Comparison of ENCODE assay signal across 8 cellular contexts in genomic region chr21:44874240-44874496, GRCh38. TPM values are rescaled to one million over a fixed set of nuclear protein-coding genes. Genes with fewer than 3 reads are reported as not detected.
DNase-seq lines count a peak whose midpoint lies in the region; ATAC-seq, FAIRE-seq and TF ChIP-seq lines count a peak whose summit lies in the region.

No MANE protein-coding gene starts in this region.

- peak overlapping the region; percentile 92 for H3K9ac ChIP-seq in GM12878 (ENCODE audit: control insufficient read depth, insufficient read depth, low read length)

- CTCF ChIA-PET in CD8-positive, alpha-beta T cell (lab: Charles Lee) = interaction anchor here (0.6 to 5.0 kb wide), 9 partner anchors 21 to 851 kb away, joined by 3 to 42 read pairs (median 4); partner anchors contain the start of gene UBE2G2
- CTCF ChIA-PET in GM12878 (lab: Yijun Ruan, JAX) = interaction anchor here (1.4 to 7.4 kb wide), 6 partner anchors 28 to 81 kb away, joined by 3 to 67 read pairs (median 10); partner anchors contain the start of genes SUMO3 and UBE2G2

- peaks cover 37% of the 10 kb centered on the region for H3K4me1 ChIP-seq in CD8-positive, alpha-beta T cell (ENCODE audit: insufficient read depth, low read length)
- H3K4me1 ChIP-seq in GM12878 (ENCODE audit: control insufficient read depth, insufficient read depth, low read length) (peaks cover 20% of the 10 kb centered on the region), mesodermal cell (ENCODE audit: control insufficient read depth, insufficient read depth, low read length, poor library complexity, severe bottlenecking) (peaks cover 18% of the 10 kb centered on the region), vagina (peaks cover 57% of the 10 kb centered on the region)

- SMC1A ChIA-PET in GM12878 (lab: Charles Lee; ENCODE audit: uncharacterized antibody, unreplicated experiment) = interaction anchor here (0.7 to 4.7 kb wide), 7 partner anchors 7 to 81 kb away, joined by 3 to 31 read pairs (median 4); no protein-coding TSS in a partner anchor

- peak overlapping the region; percentile 64 for H3K4me2 ChIP-seq in GM12878 (ENCODE audit: control insufficient read depth, insufficient read depth)

- WGBS in GM12878 (ENCODE audit: insufficient coverage, insufficient replicate concordance, low lambda C conversion rate, missing lambda C conversion rate) = 0% methylated on average over 20 of the region's 20 CpGs
- 0% methylated on average over 4 to 12 of the region's 20 CpGs for WGBS in mesodermal cell (ENCODE audit: insufficient coverage in 2 of 2), 2 experiments

- TF ChIP-seq POLR2A in GM12878 (IDR thresholded peaks at IDR 0.05; ENCODE audit: low read depth, low read length) (no peak), vagina (IDR thresholded peaks at IDR 0.05) (no peak)

- no peaks in the 10 kb centered on the region for H3K9me3 Mint-ChIP-seq in CD8-positive, alpha-beta T cell

- in situ Hi-C loops in GM12878 (cut with MboI) = no loop called here

- DNase-seq in CD8-positive, alpha-beta T cell = no peak
- DNase-seq in GM12878 (ENCODE audit: low read depth, low spot score) (no peak), vagina (ENCODE audit: extremely low spot score in 2 of 2) (no peak), hippocampal formation (lab: John Stamatoyannopoulos, UW) (no peak)

- H4K20me1 ChIP-seq in GM12878 (ENCODE audit: control insufficient read depth, insufficient read depth) = peaks cover 8% of the 10 kb centered on the region

- no peaks in the 10 kb centered on the region for H3K36me3 ChIP-seq in CD8-positive, alpha-beta T cell (ENCODE audit: insufficient read depth, low read length)
- H3K36me3 ChIP-seq in GM12878 (ENCODE audit: control insufficient read depth in 2 of 2, insufficient read depth in 2 of 2, low read length in 1 of 2) (no peaks in the 10 kb centered on the region), mesodermal cell (ENCODE audit: control insufficient read depth, insufficient read depth, low read length) (peaks cover 5% of the 10 kb centered on the region), vagina (no peaks in the 10 kb centered on the region)

- peak overlapping the region; percentile 76 for H3K4me3 ChIP-seq in CD8-positive, alpha-beta T cell (ENCODE audit: low read depth, low read length)
- H3K4me3 ChIP-seq in GM12878 (peak overlapping the region; percentile 77), mesodermal cell (ENCODE audit: extremely low read depth, insufficient read depth, low read length, poor library complexity, severe bottlenecking) (peak overlapping the region; percentile 94), vagina (peak overlapping the region; percentile 79 to 88)

- no peaks in the 10 kb centered on the region for H3K27me3 Mint-ChIP-seq in CD8-positive, alpha-beta T cell (ENCODE audit: low read depth)

- H3K79me2 ChIP-seq in GM12878 (ENCODE audit: control insufficient read depth, insufficient read depth, low read length) = peaks cover 40% of the 10 kb centered on the region

- TSS peak; percentile 91 for BruUV-seq in GM12878 (replicated peaks; lab: Mats Ljungman, UMichigan)

- TF ChIP-seq CTCF in CD8-positive, alpha-beta T cell (IDR thresholded peaks at IDR 0.05) = no peak
- TF ChIP-seq CTCF in GM12878 (IDR thresholded peaks at IDR 0.05 in 2 of 3, conservative IDR thresholded peaks at IDR 0.05 in 1 of 3; ENCODE audit: control insufficient read depth in 2 of 3, extremely low read depth in 1 of 3, insufficient read depth in 1 of 3, low read depth in 3 of 3, low read length in 3 of 3) = no peak
- TF ChIP-seq CTCF in vagina (IDR thresholded peaks at IDR 0.05) = no peak

- FAIRE-seq in GM12878 (lab: Jason Lieb, UNC) = no peak

- no peaks in the 10 kb centered on the region for H3K27me3 ChIP-seq in CD8-positive, alpha-beta T cell (ENCODE audit: insufficient read depth, low read length)
- H3K27me3 ChIP-seq in GM12878 (replicated peaks in 1 of 2; ENCODE audit: control insufficient read depth in 2 of 2, insufficient read depth in 2 of 2, low read length in 1 of 2) = no peaks in the 10 kb centered on the region
- H3K27me3 ChIP-seq in vagina = no peaks in the 10 kb centered on the region

- H2AFZ ChIP-seq in GM12878 (ENCODE audit: control insufficient read depth, low read depth, low read length) = peak overlapping the region; percentile 70

- H3K36me3 Mint-ChIP-seq in CD8-positive, alpha-beta T cell = peaks cover 7% of the 10 kb centered on the region

- intact Hi-C loops in CD8-positive, alpha-beta T cell (cut with DNase I, micrococcal nuclease) = loop anchor here (1.0 to 5.0 kb wide), 10 partner anchors 19 to 1087 kb away; partner anchors contain the start of genes CFAP410 (in 2 of the 2), RRP1 (in 1 of the 2) and UBE2G2 (in 1 of the 2)
- intact Hi-C loops in GM12878 (cut with micrococcal nuclease; ENCODE audit: unreplicated experiment) = loop anchor here (2.0 to 5.0 kb wide), 3 partner anchors 57 to 72 kb away; partner anchors contain the start of genes SUMO3 and UBE2G2
- intact Hi-C loops in vagina (cut with DNase I) = loop anchor here (5.0 to 10.0 kb wide), 2 partner anchors 57 to 539 kb away; partner anchors contain the start of genes CFAP410 and SUMO3

- TF ChIP-seq EP300 in GM12878 (IDR thresholded peaks at IDR 0.05; ENCODE audit: borderline replicate concordance in 1 of 2, control insufficient read depth in 1 of 2, low read depth in 2 of 2, low read length in 2 of 2) = no peak

- H3K27ac Mint-ChIP-seq in CD8-positive, alpha-beta T cell = peak overlapping the region; percentile 91

- H3K27ac ChIP-seq in CD8-positive, alpha-beta T cell (ENCODE audit: low read depth, low read length) = peak overlapping the region; percentile 62
- H3K27ac ChIP-seq in GM12878 (ENCODE audit: control insufficient read depth, insufficient read depth) (peak overlapping the region; percentile 67), mesodermal cell (ENCODE audit: low read depth, low read length, severe bottlenecking) (peak overlapping the region; percentile 49), vagina (peak overlapping the region; percentile 90)

- peak; percentile 1 for ATAC-seq in CD8-positive, alpha-beta T cell
- ATAC-seq in HG03354 (IDR thresholded peaks at IDR 0.05; ENCODE audit: poor library complexity, severe bottlenecking, unreplicated experiment) (peak; percentile 2), GM12878 (no peak), HG03460 (IDR thresholded peaks at IDR 0.05; ENCODE audit: unreplicated experiment) (no peak), HG03095 (IDR thresholded peaks at IDR 0.05; ENCODE audit: unreplicated experiment) (no peak)

- POLR2A ChIA-PET in CD8-positive, alpha-beta T cell (lab: Charles Lee) = interaction anchor here (0.6 to 5.8 kb wide), 20 partner anchors 10 to 790 kb away, joined by 3 to 31 read pairs (median 4); partner anchors contain the start of genes KRTAP12-3, SLX9, SUMO3 and UBE2G2
- POLR2A ChIA-PET in GM12878 (lab: Charles Lee) = interaction anchor here (1.0 to 4.3 kb wide), 9 partner anchors 10 to 414 kb away, joined by 3 to 59 read pairs (median 4); partner anchors contain the start of genes POFUT2 and UBE2G2

- peak overlapping the region; percentile 93 for H3K4me3 Mint-ChIP-seq in CD8-positive, alpha-beta T cell

- peaks cover 47% of the 10 kb centered on the region for H3K4me1 Mint-ChIP-seq in CD8-positive, alpha-beta T cell (ENCODE audit: low read depth)

- RAD21 ChIA-PET in GM12878 (lab: Charles Lee; ENCODE audit: unreplicated experiment) = interaction anchor here (0.7 to 4.0 kb wide), 8 partner anchors 18 to 251 kb away, joined by 3 to 28 read pairs (median 6); partner anchors contain the start of genes SUMO3 and UBE2G2

- no peak for TF ChIP-seq RAD21 in GM12878 (IDR thresholded peaks at IDR 0.05; ENCODE audit: insufficient read depth, low read depth, low read length)

- H3K9me3 ChIP-seq in CD8-positive, alpha-beta T cell (ENCODE audit: low read length) = no peaks in the 10 kb centered on the region
- H3K9me3 ChIP-seq in GM12878 (replicated peaks; ENCODE audit: control insufficient read depth, insufficient read depth, low read length) = no peaks in the 10 kb centered on the region
- H3K9me3 ChIP-seq in mesodermal cell (ENCODE audit: control insufficient read depth, low read length) = no peaks in the 10 kb centered on the region
- no peaks in the 10 kb centered on the region for H3K9me3 ChIP-seq in vagina

RNA-seq across cellular contexts. Expression of gene PTTG1IP, which starts 0.7 kb away (rescaled TPM):
- 10 to 100 TPM; 71.0 to 73.3 TPM for total RNA-seq in CD8-positive, alpha-beta T cell
- 40.3 and 40.4 TPM in 2 replicates for total RNA-seq in GM12878 (2013; cell fraction: nucleolus; rRNA removed)
- total RNA-seq in GM12878 (2014; rRNA removed) (46.9 and 48.0 TPM in 2 replicates), GM12878 (2014; rRNA removed; fragmentation: Illumina TruSeq; extraction: Trizol) (30.2 and 33.4 TPM in 2 replicates), GM12878 (2021) (45.5 and 46.7 TPM in 2 replicates), vagina (165 TPM)
- polyA plus RNA-seq in GM12878 (2011; ENCODE audit: low read depth) = 19.6 TPM
- polyA plus RNA-seq in GM12878 (2011; rRNA removed) (44.2 and 49.2 TPM in 2 replicates), GM12878 (2014; fragmentation: Illumina TruSeq; extraction: Trizol) (33.2 and 33.8 TPM in 2 replicates), GM12878 (2014; fragmentation: Nextera tagmentation; extraction: Ambion mirVana) (10 to 100 TPM in 1 of 2 experiments, 1 to 10 TPM in 1; 2.4 to 10.4 TPM), GM12878 (2014; rRNA removed) (39.3 and 43.4 TPM in 2 replicates), GM12878 (2016; fragmentation: Nextera tagmentation; extraction: Ambion mirVana) (10 to 100 TPM; 49.5 to 56.4 TPM)
- 39.6 and 41.6 TPM in 2 replicates for polyA plus RNA-seq in GM12878 (2011; cell fraction: cytosol; rRNA removed)
- polyA plus RNA-seq in GM12878 (2011; cell fraction: nucleus; rRNA removed) = 46.1 and 56.8 TPM in 2 replicates
- 28.3 and 33.6 TPM in 2 replicates for polyA plus RNA-seq in GM12878 (2012)
- polyA minus RNA-seq in GM12878 (2011; rRNA and poly(A)+ RNA removed) = 19.2 and 29.2 TPM in 2 replicates
- 16.7 and 22.1 TPM in 2 replicates for polyA minus RNA-seq in GM12878 (2011; cell fraction: cytosol; rRNA and poly(A)+ RNA removed)
- polyA minus RNA-seq in GM12878 (2011; cell fraction: nucleus; rRNA and poly(A)+ RNA removed) = 11.8 and 15.6 TPM in 2 replicates
- 463 TPM for polyA plus RNA-seq in mesodermal cell (2013, experiment 1 of 2)
- polyA plus RNA-seq in mesodermal cell (2013, experiment 2 of 2) = 473 TPM

RNA-seq across cellular contexts. Expression of gene ITGB2, which starts 46.5 kb away (rescaled TPM):
- 100 to 1,000 TPM; 234 to 245 TPM for total RNA-seq in CD8-positive, alpha-beta T cell
- 316 and 431 TPM in 2 replicates for total RNA-seq in GM12878 (2013; cell fraction: nucleolus; rRNA removed)
- total RNA-seq in GM12878 (2014; rRNA removed) = 85.3 and 101 TPM in 2 replicates
- total RNA-seq in GM12878 (2014; rRNA removed; fragmentation: Illumina TruSeq; extraction: Trizol) = 25.2 and 31.3 TPM in 2 replicates
- 162 and 172 TPM in 2 replicates for total RNA-seq in GM12878 (2021)
- polyA plus RNA-seq in GM12878 (2011; ENCODE audit: low read depth) = 46.7 TPM
- polyA plus RNA-seq in GM12878 (2011; rRNA removed) = 31.3 and 57.2 TPM in 2 replicates
- polyA plus RNA-seq in GM12878 (2011; cell fraction: cytosol; rRNA removed) = 131 and 135 TPM in 2 replicates
- polyA plus RNA-seq in GM12878 (2011; cell fraction: nucleus; rRNA removed) = 271 and 308 TPM in 2 replicates
- polyA plus RNA-seq in GM12878 (2012) = 78.4 and 88.1 TPM in 2 replicates
- polyA plus RNA-seq in GM12878 (2014; fragmentation: Illumina TruSeq; extraction: Trizol) = 17.2 and 38.7 TPM in 2 replicates
- polyA plus RNA-seq in GM12878 (2014; fragmentation: Nextera tagmentation; extraction: Ambion mirVana) = 10 to 100 TPM in 1 of 2 experiments, 1 to 10 TPM in 1; 8.0 to 19.8 TPM
- polyA plus RNA-seq in GM12878 (2014; rRNA removed) = 60.6 and 67.5 TPM in 2 replicates
- 100 to 1,000 TPM; 120 to 128 TPM for polyA plus RNA-seq in GM12878 (2016; fragmentation: Nextera tagmentation; extraction: Ambion mirVana)
- polyA minus RNA-seq in GM12878 (2011; rRNA and poly(A)+ RNA removed) = 34.5 and 84.6 TPM in 2 replicates
- polyA minus RNA-seq in GM12878 (2011; cell fraction: cytosol; rRNA and poly(A)+ RNA removed) = 49.2 and 68.0 TPM in 2 replicates
- 58.9 and 82.0 TPM in 2 replicates for polyA minus RNA-seq in GM12878 (2011; cell fraction: nucleus; rRNA and poly(A)+ RNA removed)
- polyA plus RNA-seq in mesodermal cell (2013, experiment 1 of 2) = 2.4 TPM
- 1.5 TPM for polyA plus RNA-seq in mesodermal cell (2013, experiment 2 of 2)
- 35.1 TPM for total RNA-seq in vagina

RNA-seq across cellular contexts. Expression of gene SUMO3, which starts 56.3 kb away (rescaled TPM):
- total RNA-seq in CD8-positive, alpha-beta T cell = 10 to 100 TPM; 84.7 to 87.3 TPM
- 19.0 and 22.2 TPM in 2 replicates for total RNA-seq in GM12878 (2013; cell fraction: nucleolus; rRNA removed)
- total RNA-seq in GM12878 (2014; rRNA removed) (67.5 and 77.0 TPM in 2 replicates), GM12878 (2014; rRNA removed; fragmentation: Illumina TruSeq; extraction: Trizol) (70.3 and 74.3 TPM in 2 replicates), GM12878 (2021) (85.9 and 91.3 TPM in 2 replicates), vagina (70.0 TPM)
- polyA plus RNA-seq in GM12878 (2011; ENCODE audit: low read depth) = 60.5 TPM
- polyA plus RNA-seq in GM12878 (2011; rRNA removed) (106 and 119 TPM in 2 replicates), GM12878 (2014; fragmentation: Illumina TruSeq; extraction: Trizol) (80.0 and 88.4 TPM in 2 replicates), GM12878 (2014; fragmentation: Nextera tagmentation; extraction: Ambion mirVana) (10 to 100 TPM; 14.3 to 33.0 TPM), GM12878 (2014; rRNA removed) (91.3 and 98.3 TPM in 2 replicates), GM12878 (2016; fragmentation: Nextera tagmentation; extraction: Ambion mirVana) (100 to 1,000 TPM; 164 TPM)
- polyA plus RNA-seq in GM12878 (2011; cell fraction: cytosol; rRNA removed) = 120 and 127 TPM in 2 replicates
- 42.9 and 57.8 TPM in 2 replicates for polyA plus RNA-seq in GM12878 (2011; cell fraction: nucleus; rRNA removed)
- 70.8 and 81.7 TPM in 2 replicates for polyA plus RNA-seq in GM12878 (2012)
- 62.3 and 66.9 TPM in 2 replicates for polyA minus RNA-seq in GM12878 (2011; rRNA and poly(A)+ RNA removed)
- polyA minus RNA-seq in GM12878 (2011; cell fraction: cytosol; rRNA and poly(A)+ RNA removed) = 31.8 and 32.6 TPM in 2 replicates
- polyA minus RNA-seq in GM12878 (2011; cell fraction: nucleus; rRNA and poly(A)+ RNA removed) = 12.9 and 17.7 TPM in 2 replicates
- 108 TPM for polyA plus RNA-seq in mesodermal cell (2013, experiment 1 of 2)
- 108 TPM for polyA plus RNA-seq in mesodermal cell (2013, experiment 2 of 2)

Comparison
In these comparisons a context has a peak if more than half of its experiments do, and no peak if none do; other contexts are left out.
1. ATAC-seq: peak in CD8-positive, alpha-beta T cell (single experiment) and HG03354 (single experiment); none in GM12878 (single experiment), HG03460 (single experiment) and HG03095 (single experiment).
2. Peak in every context shown above with its lines, with median percentiles within 50 percentile points of each other: H3K27ac ChIP-seq and H3K4me3 ChIP-seq.